ENCODE assay signal across 9 cellular contexts in the genomic region with DNA sequence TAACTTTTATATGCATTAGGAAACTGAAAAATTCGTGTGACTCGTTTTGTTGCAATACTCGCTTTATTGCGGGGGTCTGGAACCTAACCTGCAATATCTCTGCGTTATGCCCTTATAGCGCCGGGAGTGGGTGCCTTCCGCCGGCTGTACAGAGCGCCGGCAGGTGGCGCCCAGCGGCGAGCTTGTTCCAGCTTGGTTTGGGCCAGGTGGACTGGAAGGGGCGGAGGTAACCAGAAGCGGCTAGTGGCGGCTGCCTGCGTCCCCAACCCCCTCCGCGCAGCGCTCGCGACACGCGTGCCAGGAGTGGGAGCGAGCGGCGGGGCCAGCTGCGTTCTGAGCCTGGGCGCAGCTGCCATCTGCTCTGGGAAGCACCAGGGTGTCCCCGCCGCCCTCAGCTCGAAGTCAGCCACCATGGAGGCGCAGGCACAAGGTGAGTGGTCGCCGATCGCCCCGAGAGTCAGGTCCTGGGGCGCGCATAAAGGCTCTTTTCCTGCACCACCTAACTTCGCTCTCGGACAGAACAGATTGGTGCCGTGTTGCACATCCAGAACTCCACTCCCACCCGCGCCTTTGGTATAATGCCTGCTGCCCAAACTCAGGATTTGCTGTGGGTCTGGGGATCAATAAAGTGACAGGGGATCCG. TPM values are rescaled to one million over a fixed set of nuclear protein-coding genes. Genes with fewer than 3 reads are reported as not detected.
A peak's percentile ranks its signal among the peaks of the same experiment; 100 is the strongest.
DNase-seq lines count a peak whose midpoint lies in the region; ATAC-seq and TF ChIP-seq lines count a peak whose summit lies in the region.
"Had no signal": no experiment of that assay in that cellular context is flagged by ENCODE, and none has a peak within 500 bp of the region (broad histone marks: within the 10 kb centered on the region; RNA-seq: fewer than 3 reads in every experiment).

A gene with protein sequence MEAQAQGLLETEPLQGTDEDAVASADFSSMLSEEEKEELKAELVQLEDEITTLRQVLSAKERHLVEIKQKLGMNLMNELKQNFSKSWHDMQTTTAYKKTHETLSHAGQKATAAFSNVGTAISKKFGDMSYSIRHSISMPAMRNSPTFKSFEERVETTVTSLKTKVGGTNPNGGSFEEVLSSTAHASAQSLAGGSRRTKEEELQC (plus strand): TSS at position 233 of the 643 bp plus-strand sequence. CDS start 179 bp downstream, at position 412.

- peak; percentile 87 for DNase-seq in NCI-H2171 treated with DMSO at 0.1 percent for 48 hours (lab: John Stamatoyannopoulos, UW)
- peak; percentile 22 to 41 for DNase-seq in activated CD4-positive, alpha-beta T cell treated with anti-CD3 and anti-CD28 coated beads for 24 hours (ENCODE audit: low read depth in 2 of 2)
- DNase-seq in cortex of kidney (lab: John Stamatoyannopoulos, UW), result peak; percentile 12
- peak; percentile 81 to 83 for DNase-seq in left colon
- DNase-seq in stimulated activated CD4-positive, alpha-beta T cell treated with anti-CD3 and anti-CD28 coated beads, Interleukin-1b, Interleukin-23, amount 100 ng/mL, for 24 hours (ENCODE audit: low read depth in 4 of 4, low spot score in 1 of 4), result peak; percentile 15 to 36 (median 26)
- DNase-seq: DND-41 had no signal

- H3K27ac ChIP-seq in 22Rv1, result peak within 1 kb of the TSS; percentile 59

- ATAC-seq in GM18520 (IDR thresholded peaks at IDR 0.05; ENCODE audit: unreplicated experiment), result peak; percentile 88
- peak; percentile 99 for ATAC-seq in HG03064 (IDR thresholded peaks at IDR 0.05; ENCODE audit: low read depth, unreplicated experiment)
- ATAC-seq in left colon, result peak; percentile 96

- TF ChIP-seq CTCF in 22Rv1 (IDR thresholded peaks at IDR 0.05), result peak; percentile 98

- intact Hi-C loops in left colon (cut with DNase I, micrococcal nuclease), result no loop called here

RNA-seq across cellular contexts. Expression of the gene that starts here (rescaled TPM):
- 10 to 100 TPM; 11.4 to 15.8 TPM for total RNA-seq in left colon

Comparison
In these comparisons a context has a peak if more than half of its experiments do, and no peak if none do; other contexts are left out.
1. Peak in every context shown above with its lines: DNase-seq, ATAC-seq and H3K27ac ChIP-seq.
2. DNase-seq: peak in every context shown above with its lines; median percentile 87 in NCI-H2171 treated with DMSO at 0.1 percent for 48 hours; 82 in left colon; 32 in activated CD4-positive, alpha-beta T cell treated with anti-CD3 and anti-CD28 coated beads for 24 hours; 26 in stimulated activated CD4-positive, alpha-beta T cell treated with anti-CD3 and anti-CD28 coated beads, Interleukin-1b, Interleukin-23, amount 100 ng/mL, for 24 hours; 12 in cortex of kidney.